In genomic region chr7:24361001-24361400, GRCh38 we compare ENCODE assay signal across 3 cellular contexts.
"Had no signal": no experiment of that assay in that cellular context is flagged by ENCODE, and none has a peak within 500 bp of the region (broad histone marks: within the 10 kb centered on the region; RNA-seq: fewer than 3 reads in every experiment).

No MANE protein-coding gene starts in this region.

- DNase-seq: GDM1, GF-D8 had no signal

- H3K4me3 ChIP-seq: GM12878 had no signal

- ATAC-seq: GM12878 had no signal
